8 cellular contexts compared by ENCODE assay signal in genomic region chr6:33454009-33454946, GRCh38. TPM values are rescaled to one million over a fixed set of nuclear protein-coding genes. Genes with fewer than 3 reads are reported as not detected.
A peak's percentile ranks its signal among the peaks of the same experiment; 100 is the strongest.
DNase-seq lines count a peak whose midpoint lies in the region; ATAC-seq and TF ChIP-seq lines count a peak whose summit lies in the region.

Gene ZBTB9 (plus strand): TSS chr6:33454576. CDS start chr6:33455101, 525 bp downstream.

- H3K9me3 ChIP-seq in adrenal gland (replicated peaks in 1 of 3) (no peaks in the 10 kb centered on the region), heart right ventricle (no peaks in the 10 kb centered on the region), upper lobe of left lung (no peaks in the 10 kb centered on the region)

- H3K4me3 ChIP-seq in adrenal gland (peak within 1 kb of the TSS; percentile 77 to 93 (median 90)), heart right ventricle (peak within 1 kb of the TSS; percentile 61 to 97 (median 81)), upper lobe of left lung (peak within 1 kb of the TSS; percentile 74 to 90 (median 80))

- peak within 1 kb of the TSS in 4 of 5 donors; percentile 52 to 89 (median 70) for H3K27ac ChIP-seq in adrenal gland
- peak within 1 kb of the TSS in 9 of 10 donors; percentile 72 to 90 (median 87) for H3K27ac ChIP-seq in heart right ventricle
- peak within 1 kb of the TSS; percentile 70 to 91 (median 81) for H3K27ac ChIP-seq in upper lobe of left lung

- 0 to 1% (median 0%) methylated on average over 10 to 65 of the region's 65 CpGs for WGBS in adrenal gland, 4 donors
- WGBS in heart right ventricle, 2 donors, result 0% methylated on average over 65 of the region's 65 CpGs
- WGBS in upper lobe of left lung, 2 donors, result 0% methylated on average over 10 to 55 of the region's 65 CpGs

- DNase-seq in GM13976 (ENCODE audit: low spot score), result peak; percentile 99
- DNase-seq in NCI-H1436 treated with DMSO at 0.1 percent for 48 hours (lab: John Stamatoyannopoulos, UW), result peak; percentile 83
- DNase-seq in T follicular helper cell (ENCODE audit: low read depth), result peak; percentile 91
- peak; percentile 96 to 99 (median 98) for DNase-seq in adrenal gland
- DNase-seq in heart right ventricle, result peak; percentile 95 to 96
- DNase-seq in posterior cingulate gyrus, result peak; percentile 94 to 100 (median 96)
- DNase-seq in upper lobe of left lung, result peak; percentile 97

- TF ChIP-seq CTCF in GM13976 (IDR thresholded peaks at IDR 0.05; ENCODE audit: borderline replicate concordance, control extremely low read depth, extremely low read depth, insufficient read depth, missing control alignments) (no peak), adrenal gland (IDR thresholded peaks at IDR 0.05) (peak in 1 of 6 experiments; percentile 3), heart right ventricle (IDR thresholded peaks at IDR 0.05) (no peak), upper lobe of left lung (IDR thresholded peaks at IDR 0.05) (peak in 3 of 6 experiments; percentile 6 to 32 (median 22))

- ATAC-seq in HG02852 (IDR thresholded peaks at IDR 0.05; ENCODE audit: unreplicated experiment) (peak; percentile 99), heart right ventricle (peak; percentile 99 to 100 (median 99)), upper lobe of left lung (ENCODE audit: low FRiP score in 2 of 2) (peak; percentile 99)

- intact Hi-C loops in adrenal gland (cut with DNase I), result loop anchor here in 1 of 2 donors (10.0 kb wide), 1 partner anchor 111 kb away; no protein-coding TSS in a partner anchor
- intact Hi-C loops in heart right ventricle (cut with DNase I), result loop anchor here in 8 of 10 donors (2.0 to 10.0 kb wide), 3 partner anchors 63 to 121 kb away; partner anchors contain the start of gene KIFC1 (in 1 of the 8)
- intact Hi-C loops in posterior cingulate gyrus (cut with DNase I), result loop anchor here (2.0 to 10.0 kb wide), 2 partner anchors 63 to 121 kb away; partner anchors contain the start of gene KIFC1

- no peak for TF ChIP-seq EP300 in upper lobe of left lung (IDR thresholded peaks at IDR 0.05)

- no peaks in the 10 kb centered on the region for H3K27me3 ChIP-seq in adrenal gland
- no peaks in the 10 kb centered on the region for H3K27me3 ChIP-seq in heart right ventricle
- H3K27me3 ChIP-seq in upper lobe of left lung, result no peaks in the 10 kb centered on the region

- TF ChIP-seq POLR2A in adrenal gland (IDR thresholded peaks at IDR 0.05) (peak; percentile 59 to 84), upper lobe of left lung (IDR thresholded peaks at IDR 0.05) (peak in 2 of 4 donors; percentile 62 to 93)

- in situ Hi-C loops in GM13976 (cut with MboI; ENCODE audit: low sequenced_read_pairs, unreplicated experiment), result no loop called here

- peaks cover 0 to 3% of the 10 kb centered on the region in 2 donors for H3K36me3 ChIP-seq in adrenal gland (replicated peaks in 1 of 2)
- H3K36me3 ChIP-seq in heart right ventricle, result peaks cover 0 to 27% (median 0%) of the 10 kb centered on the region in 9 donors
- H3K36me3 ChIP-seq in upper lobe of left lung, result peaks cover 0 to 9% (median 0%) of the 10 kb centered on the region in 4 donors

- peaks cover 5 to 14% of the 10 kb centered on the region in 2 donors for H3K4me1 ChIP-seq in adrenal gland (replicated peaks in 1 of 2)
- peaks cover 4 to 42% (median 17%) of the 10 kb centered on the region in 9 donors for H3K4me1 ChIP-seq in heart right ventricle
- peaks cover 17 to 31% (median 21%) of the 10 kb centered on the region in 4 donors for H3K4me1 ChIP-seq in upper lobe of left lung

RNA-seq across cellular contexts. Expression of gene ZBTB9, which starts in this region (rescaled TPM):
- total RNA-seq in adrenal gland (10 to 100 TPM in 1 of 8 donors, 1 to 10 TPM in 7; 2.3 to 10.3 (median 6.7) TPM), heart right ventricle (1 to 10 TPM; 2.7 to 6.5 (median 4.9) TPM), upper lobe of left lung (1 to 10 TPM; 3.2 to 8.7 (median 6.1) TPM)
- polyA plus RNA-seq in adrenal gland (10 to 100 TPM in 1 of 3 donors, 1 to 10 TPM in 2; 3.8 to 11.2 (median 4.2) TPM), heart right ventricle (1 to 10 TPM; 1.2 to 4.3 TPM)

Comparison
In these comparisons a context has a peak if more than half of its experiments do, and no peak if none do; other contexts are left out.
1. Peak in every context shown above with its lines: DNase-seq, ATAC-seq, H3K4me3 ChIP-seq and H3K27ac ChIP-seq.